Comparison of ENCODE assay signal across 31 cellular contexts in the genomic region with DNA sequence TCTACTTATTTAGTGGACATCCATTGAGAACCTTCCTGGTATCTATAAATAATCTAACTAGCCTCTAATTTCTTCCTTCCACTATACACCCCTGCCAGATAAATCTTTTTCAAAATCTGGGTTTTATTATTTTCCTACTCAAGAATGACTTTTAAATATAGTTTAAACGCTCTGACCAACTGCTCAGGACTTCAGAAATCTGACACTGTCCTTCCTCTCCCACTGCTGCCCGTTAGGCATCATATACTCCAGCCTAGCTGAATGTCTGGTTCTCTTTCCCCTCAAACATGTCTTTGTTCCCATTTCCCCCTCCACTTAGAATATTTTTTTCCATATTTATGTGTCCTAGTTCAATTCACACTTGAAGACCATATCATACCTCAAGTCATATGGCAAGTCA. TPM values are rescaled to one million over a fixed set of nuclear protein-coding genes. Genes with fewer than 3 reads are reported as not detected.
"Had no signal": no experiment of that assay in that cellular context is flagged by ENCODE, and none has a peak within 500 bp of the region (broad histone marks: within the 10 kb centered on the region; RNA-seq: fewer than 3 reads in every experiment).

No MANE protein-coding gene starts in this region.

- H3K4me3 ChIP-seq: breast epithelium, esophagus muscularis mucosa, right atrium auricular region, stomach, thyroid gland, upper lobe of left lung, vagina had no signal

- H3K27ac ChIP-seq: breast epithelium, esophagus muscularis mucosa, parathyroid adenoma, right atrium auricular region, stomach, thyroid gland, upper lobe of left lung, vagina, VCaP had no signal

- H3K4me1 Mint-ChIP-seq: endodermal cell; stimulated activated naive B cell treated with anti-CD40 and anti-IgM and Interleukin-4, amounts not matched to agents 10 μg/mL and 1 μg/mL and 100 μg/mL, for 72 hours had no signal

- H3K4me1 ChIP-seq: breast epithelium, esophagus muscularis mucosa, parathyroid adenoma, right atrium auricular region, stomach, thyroid gland, upper lobe of left lung, vagina had no signal

- ATAC-seq: left ventricle myocardium superior; stimulated activated naive B cell treated with anti-CD40 and anti-IgM and Interleukin-4, amounts not matched to agents 10 μg/mL and 1 μg/mL and 100 μg/mL, for 72 hours had no signal

- H3K9me3 Mint-ChIP-seq: activated T-helper 1 cell treated with anti-CD3 and anti-CD28 coated beads, Interleukin-12 subunit alpha, Interleukin-12 subunit beta, Interleukin-2, Interleukin-4 antibody, amounts not matched to agents 30 ng/mL and 10 ng/mL and 1 ng/mL, durations not matched to agents 14 hours and 24 hours and 36 hours; endodermal cell had no signal

- H3K4me3 Mint-ChIP-seq: activated T-helper 1 cell treated with anti-CD3 and anti-CD28 coated beads, Interleukin-12 subunit alpha, Interleukin-12 subunit beta, Interleukin-2, Interleukin-4 antibody, amounts not matched to agents 30 ng/mL and 10 ng/mL and 1 ng/mL, durations not matched to agents 14 hours and 24 hours and 36 hours; dendritic cell treated with granulocyte-macrophage colony-stimulating factor and Interleukin-4, amounts not matched to agents 40 ng/mL and 50 ng/mL, for 4 days; endodermal cell; stimulated activated naive B cell treated with anti-CD40 and anti-IgM and Interleukin-4, amounts not matched to agents 10 μg/mL and 1 μg/mL and 100 μg/mL, for 72 hours had no signal

- H3K27ac Mint-ChIP-seq: activated T-helper 1 cell treated with anti-CD3 and anti-CD28 coated beads, Interleukin-12 subunit alpha, Interleukin-12 subunit beta, Interleukin-2, Interleukin-4 antibody, amounts not matched to agents 30 ng/mL and 10 ng/mL and 1 ng/mL, durations not matched to agents 14 hours and 24 hours and 36 hours; dendritic cell treated with granulocyte-macrophage colony-stimulating factor and Interleukin-4, amounts not matched to agents 40 ng/mL and 50 ng/mL, for 4 days; endodermal cell; stimulated activated naive B cell treated with anti-CD40 and anti-IgM and Interleukin-4, amounts not matched to agents 10 μg/mL and 1 μg/mL and 100 μg/mL, for 72 hours had no signal

- H3K36me3 ChIP-seq: breast epithelium, esophagus muscularis mucosa, right atrium auricular region, stomach, thyroid gland, upper lobe of left lung, vagina had no signal

- H3K27me3 ChIP-seq: esophagus muscularis mucosa, right atrium auricular region, thyroid gland, upper lobe of left lung, vagina had no signal

- H3K9me3 ChIP-seq: breast epithelium, esophagus muscularis mucosa, right atrium auricular region, stomach, thyroid gland, upper lobe of left lung, vagina had no signal

- DNase-seq: activated CD4-positive, alpha-beta T cell treated with anti-CD3 and anti-CD28 coated beads for 4 hours; activated CD4-positive, alpha-beta T cell treated with anti-CD3 and anti-CD28 coated beads, Interleukin-2, amount 50 U/mL, for 4 hours; activated CD8-positive, alpha-beta memory T cell treated with anti-CD3 and anti-CD28 coated beads for 24 hours; activated gamma-delta T cell; activated naive CD4-positive, alpha-beta T cell treated with anti-CD3 and anti-CD28 coated beads, Interleukin-2, amount 50 U/mL, for 16 hours; amygdala; central memory CD4-positive, alpha-beta T cell; endodermal cell; islet precursor cell; left ventricle myocardium superior; stimulated activated CD4-positive, alpha-beta T cell treated with anti-CD3 and anti-CD28 coated beads, Interleukin-15, amount 100 ng/mL, for 24 hours; stimulated activated CD4-positive, alpha-beta T cell treated with anti-CD3 and anti-CD28 coated beads, Interleukin-2, amount 100 ng/mL, for 24 hours; stimulated activated naive B cell treated with anti-CD40 and anti-IgM and Interleukin-4, amounts not matched to agents 10 μg/mL and 1 μg/mL and 100 μg/mL, for 72 hours; stomach; thyroid gland; upper lobe of left lung had no signal

- H3K27me3 Mint-ChIP-seq: dendritic cell treated with granulocyte-macrophage colony-stimulating factor and Interleukin-4, amounts not matched to agents 40 ng/mL and 50 ng/mL, for 4 days had no signal

RNA-seq across cellular contexts. Expression of a gene that starts 35.2 kb away (rescaled TPM):
- total RNA-seq: activated T-helper 1 cell treated with anti-CD3 and anti-CD28 coated beads, Interleukin-12 subunit alpha, Interleukin-12 subunit beta, Interleukin-2, Interleukin-4 antibody, amounts not matched to agents 30 ng/mL and 10 ng/mL and 1 ng/mL, durations not matched to agents 14 hours and 24 hours and 36 hours; breast epithelium; endodermal cell; esophagus muscularis mucosa; frontal cortex; left ventricle myocardium superior; lung microvascular endothelial cell; mesenteric fat pad; mucosa of gallbladder; pulmonary artery endothelial cell; right atrium auricular region; stomach; T-helper 1 cell treated with Interleukin-12 subunit alpha and Interleukin-12 subunit beta and Interleukin-4 antibody, amounts not matched to agents 30 ng/mL and 1 ng/mL, for 36 hours; upper lobe of left lung; vagina had no signal
- polyA plus RNA-seq: neural cell, stomach had no signal
